ENCODE assay signal across 17 cellular contexts in genomic region chr3:23422511-23422851, GRCh38.
DNase-seq lines count a peak whose midpoint lies in the region; ATAC-seq and FAIRE-seq lines count a peak whose summit lies in the region.
"Had no signal": no experiment of that assay in that cellular context is flagged by ENCODE, and none has a peak within 500 bp of the region (broad histone marks: within the 10 kb centered on the region; RNA-seq: fewer than 3 reads in every experiment).

No MANE protein-coding gene starts in this region.

- ATAC-seq in GM21360 (IDR thresholded peaks at IDR 0.05; ENCODE audit: unreplicated experiment): peak; percentile 76
- ATAC-seq in HG02885 (IDR thresholded peaks at IDR 0.05; ENCODE audit: poor library complexity, unreplicated experiment): peak; percentile 93
- ATAC-seq in HG03521 (IDR thresholded peaks at IDR 0.05; ENCODE audit: unreplicated experiment): peak; percentile 50
- ATAC-seq: esophagus mucosa, pancreas had no signal

- DNase-seq in GM18507 (ENCODE audit: extremely low spot score, insufficient read length, low read depth) (no peak), NCI-H774 (lab: John Stamatoyannopoulos, UW) (no peak), NCI-H526 (lab: John Stamatoyannopoulos, UW) (no peak), amniotic stem cell (lab: John Stamatoyannopoulos, UW) (no peak)
- no peak for DNase-seq in stimulated activated CD4-positive, alpha-beta T cell treated with anti-CD3 and anti-CD28 coated beads, Interleukin-1b, Interleukin-23, amount 100 ng/mL, for 48 hours
- DNase-seq: activated CD4-positive, alpha-beta memory T cell treated with anti-CD3 and anti-CD28 coated beads, Interleukin-2, amount 10 ng/mL, durations not matched to agents 7 days and 5 days; activated naive CD4-positive, alpha-beta T cell; GDM1; H9; KBM-7; NCI-H1930; pancreas; stimulated activated CD4-positive, alpha-beta T cell treated with anti-CD3 and anti-CD28 coated beads, Interleukin-15, amount 100 ng/mL, for 24 hours had no signal

- FAIRE-seq in GM18507 (lab: Jason Lieb, UNC): peak; percentile 31
- FAIRE-seq: pancreas had no signal
